In genomic region chr1:228528612-228529011, GRCh38 we compare ENCODE assay signal across 30 cellular contexts.
"Had no signal": no experiment of that assay in that cellular context is flagged by ENCODE, and none has a peak within 500 bp of the region (broad histone marks: within the 10 kb centered on the region; RNA-seq: fewer than 3 reads in every experiment).

No MANE protein-coding gene starts in this region.

- H3K4me1 Mint-ChIP-seq: activated CD4-positive, alpha-beta T cell treated with anti-CD3 and anti-CD28 coated beads, Interleukin-2, amount 10 ng/mL, durations not matched to agents 24 days and 14 days; activated naive CD8-positive, alpha-beta T cell treated with anti-CD3 and anti-CD28 coated beads for 36 hours; nephron had no signal

- H3K27ac ChIP-seq: adrenal gland, body of pancreas, cardiac muscle cell, gastroesophageal sphincter, hepatocyte, left ventricle myocardium inferior, pancreas, psoas muscle, right atrium auricular region, testis, transverse colon had no signal

- H2AFZ ChIP-seq: hepatocyte had no signal

- DNase-seq: activated CD4-positive, alpha-beta memory T cell treated with anti-CD3 and anti-CD28 coated beads for 36 hours; activated CD4-positive, alpha-beta T cell treated with anti-CD3 and anti-CD28 coated beads, Interleukin-2, amount 10 ng/mL, durations not matched to agents 24 days and 14 days; activated CD4-positive, CD25-positive, alpha-beta regulatory T cell treated with anti-CD3 and anti-CD28 coated beads, Interleukin-2, amount 50 U/mL, for 72 hours; activated CD8-positive, alpha-beta memory T cell treated with anti-CD3 and anti-CD28 coated beads, Interleukin-2, amount 50 U/mL, for 4 hours; activated effector memory CD4-positive, alpha-beta T cell treated with anti-CD3 and anti-CD28 coated beads, Interleukin-2, amount 50 U/mL, for 16 hours; activated naive CD4-positive, alpha-beta T cell treated with anti-CD3 and anti-CD28 coated beads for 36 hours; activated naive CD8-positive, alpha-beta T cell treated with anti-CD3 and anti-CD28 coated beads for 36 hours; activated T-cell treated with anti-CD3 and anti-CD28 coated beads, Interleukin-2, amount 50 U/mL, for 1 hour; adrenal gland; aorta; body of pancreas; cortex of kidney; islet precursor cell; left ventricle myocardium inferior; pancreas; psoas muscle; stimulated activated CD4-positive, alpha-beta T cell treated with anti-CD3 and anti-CD28 coated beads, Interleukin-2, amount 100 ng/mL, for 48 hours; stimulated activated naive CD4-positive, alpha-beta T cell treated with Interleukin-2 at 50 U/mL for 16 hours; T-helper 9 cell; testis; transverse colon had no signal

- H3K79me2 ChIP-seq: hepatocyte had no signal

- FAIRE-seq: endothelial cell of umbilical vein, pancreas, urothelium cell line had no signal

- H3K4me3 Mint-ChIP-seq: activated CD4-positive, alpha-beta memory T cell treated with anti-CD3 and anti-CD28 coated beads for 36 hours; activated CD4-positive, alpha-beta T cell treated with anti-CD3 and anti-CD28 coated beads, Interleukin-2, amount 10 ng/mL, durations not matched to agents 24 days and 14 days; activated naive CD4-positive, alpha-beta T cell treated with anti-CD3 and anti-CD28 coated beads for 36 hours; activated naive CD8-positive, alpha-beta T cell treated with anti-CD3 and anti-CD28 coated beads for 36 hours; activated T-helper 1 cell treated with anti-CD3 and anti-CD28 coated beads, Interleukin-12 subunit alpha, Interleukin-12 subunit beta, Interleukin-2, Interleukin-4 antibody, amounts not matched to agents 30 ng/mL and 10 ng/mL and 1 ng/mL, durations not matched to agents 14 hours and 24 hours and 36 hours; nephron; T-helper 1 cell treated with Interleukin-12 subunit alpha and Interleukin-12 subunit beta and Interleukin-4 antibody, amounts not matched to agents 30 μg/mL and 1 μg/mL, for 36 hours had no signal

- H3K4me1 ChIP-seq: adrenal gland, body of pancreas, pancreas, right atrium auricular region, testis had no signal

- ATAC-seq: body of pancreas, gastroesophageal sphincter, pancreas, psoas muscle had no signal

- H3K27me3 ChIP-seq: body of pancreas, cardiac muscle cell, hepatocyte, pancreas, right atrium auricular region, testis had no signal

- H3K36me3 ChIP-seq: adrenal gland, cardiac muscle cell, gastroesophageal sphincter, left ventricle myocardium inferior, pancreas, right atrium auricular region, transverse colon had no signal

- H3K4me2 ChIP-seq: hepatocyte had no signal

- H3K4me3 ChIP-seq: adrenal gland, body of pancreas, cardiac muscle cell, gastroesophageal sphincter, hepatocyte, left ventricle myocardium inferior, pancreas, psoas muscle, right atrium auricular region, testis, transverse colon had no signal

- H3K9me3 ChIP-seq: adrenal gland, body of pancreas, gastroesophageal sphincter, left ventricle myocardium inferior, pancreas, psoas muscle, right atrium auricular region, testis, transverse colon had no signal

- H3K27ac Mint-ChIP-seq: activated CD4-positive, alpha-beta memory T cell treated with anti-CD3 and anti-CD28 coated beads for 36 hours; activated CD4-positive, alpha-beta T cell treated with anti-CD3 and anti-CD28 coated beads, Interleukin-2, amount 10 ng/mL, durations not matched to agents 24 days and 14 days; activated naive CD4-positive, alpha-beta T cell treated with anti-CD3 and anti-CD28 coated beads for 36 hours; activated naive CD8-positive, alpha-beta T cell treated with anti-CD3 and anti-CD28 coated beads for 36 hours; activated T-helper 1 cell treated with anti-CD3 and anti-CD28 coated beads, Interleukin-12 subunit alpha, Interleukin-12 subunit beta, Interleukin-2, Interleukin-4 antibody, amounts not matched to agents 30 ng/mL and 10 ng/mL and 1 ng/mL, durations not matched to agents 14 hours and 24 hours and 36 hours; nephron; T-helper 1 cell treated with Interleukin-12 subunit alpha and Interleukin-12 subunit beta and Interleukin-4 antibody, amounts not matched to agents 30 μg/mL and 1 μg/mL, for 36 hours had no signal

- H3K9me3 Mint-ChIP-seq: activated naive CD4-positive, alpha-beta T cell treated with anti-CD3 and anti-CD28 coated beads for 36 hours had no signal

- H3K36me3 Mint-ChIP-seq: activated naive CD8-positive, alpha-beta T cell treated with anti-CD3 and anti-CD28 coated beads for 36 hours had no signal
